In the genomic region with DNA sequence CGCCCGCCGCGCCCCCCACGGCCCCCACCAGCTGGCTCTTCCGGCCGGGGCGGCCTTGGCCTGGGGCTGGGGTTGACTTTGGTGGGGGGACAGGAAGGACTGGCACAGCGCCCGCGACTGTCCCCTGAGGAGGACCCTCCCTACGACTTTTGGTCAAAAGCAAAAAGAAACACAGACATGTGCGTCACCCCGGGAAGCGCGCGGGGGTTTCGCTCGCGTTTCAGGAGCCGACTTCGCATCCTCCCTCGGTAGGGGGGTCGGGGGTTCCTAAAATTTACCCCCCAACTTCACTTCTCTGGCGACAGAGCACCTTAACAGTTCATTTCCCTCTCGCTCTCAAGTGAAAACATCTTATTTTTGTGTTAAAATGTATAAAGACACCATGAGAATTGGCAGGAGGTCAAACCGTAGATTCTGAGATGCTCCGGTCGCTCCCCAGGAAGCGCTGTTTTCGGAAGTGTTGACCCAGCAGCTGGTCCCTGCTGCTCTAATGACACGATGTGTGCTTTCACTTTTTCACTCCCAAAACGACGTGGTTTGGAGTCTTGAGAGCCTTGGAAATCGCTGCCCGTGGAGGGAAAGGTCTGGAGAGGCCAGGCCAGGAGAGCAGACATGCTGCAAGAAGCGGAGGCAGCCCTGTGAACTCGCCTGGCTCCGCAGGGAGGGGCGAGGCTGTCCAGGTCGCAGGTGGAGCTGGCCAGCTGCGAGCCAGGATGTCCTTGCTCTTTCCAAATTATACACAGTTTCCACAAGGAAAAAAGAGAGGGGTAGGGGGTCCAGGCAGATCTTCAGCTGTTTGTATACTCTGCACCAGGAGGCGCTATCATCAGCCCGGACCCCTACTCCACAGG, we compare ENCODE assay signal across 8 cellular contexts.
DNase-seq lines count a peak whose midpoint lies in the region; ATAC-seq and TF ChIP-seq lines count a peak whose summit lies in the region.

No MANE protein-coding gene starts in this region.

- DNase-seq in AG10803 (ENCODE audit: low read depth) (peak; percentile 24), SJSA1 (ENCODE audit: low read depth in 1 of 2, low spot score in 2 of 2) (peak in 1 of 2 experiments; percentile 45), gastrocnemius medialis (peak in 1 of 2 donors; percentile 20)

- intact Hi-C loops in gastrocnemius medialis (cut with DNase I; ENCODE audit: low total_unique reads): no loop called here

- H3K9me3 Mint-ChIP-seq in brain: peaks cover 0 to 10% (median 6%) of the 10 kb centered on the region in 5 experiments

- H3K9me3 ChIP-seq in SJSA1 (replicated peaks) (no peaks in the 10 kb centered on the region), iPS-18a (ENCODE audit: control insufficient read depth, low read depth, low read length) (no peaks in the 10 kb centered on the region), gastrocnemius medialis (no peaks in the 10 kb centered on the region)

- ATAC-seq in GM21576 (IDR thresholded peaks at IDR 0.05; ENCODE audit: unreplicated experiment) (peak; percentile 55), gastrocnemius medialis (peak; percentile 32 to 59), HG03135 (IDR thresholded peaks at IDR 0.05; ENCODE audit: unreplicated experiment) (no peak), HG02623 (IDR thresholded peaks at IDR 0.05; ENCODE audit: unreplicated experiment) (no peak)

- H3K27ac ChIP-seq in SJSA1: peak overlapping the region; percentile 61
- no peak overlapping the region for H3K27ac ChIP-seq in iPS-18a (ENCODE audit: low read length)
- peak overlapping the region; percentile 78 to 86 (median 82) for H3K27ac ChIP-seq in gastrocnemius medialis

- H3K4me3 ChIP-seq in AG10803 (ENCODE audit: low read length) (peak overlapping the region; percentile 69), SJSA1 (peak overlapping the region; percentile 45), iPS-18a (ENCODE audit: low read length) (peak overlapping the region; percentile 76), gastrocnemius medialis (peak overlapping the region; percentile 56 to 68 (median 64))

- in situ Hi-C loops in gastrocnemius medialis (cut with MboI; ENCODE audit: low sequenced_read_pairs in 4 of 4): no loop called here

- peak overlapping the region; percentile 75 to 88 (median 83) for H3K4me3 Mint-ChIP-seq in brain

- H3K27me3 ChIP-seq in SJSA1 (replicated peaks) (no peaks in the 10 kb centered on the region), iPS-18a (ENCODE audit: control insufficient read depth, insufficient read depth, low read length) (peaks cover 35% of the 10 kb centered on the region), gastrocnemius medialis (peaks cover 0 to 18% (median 4%) of the 10 kb centered on the region in 3 donors)

- H3K36me3 ChIP-seq in SJSA1 (no peaks in the 10 kb centered on the region), iPS-18a (ENCODE audit: control insufficient read depth, low read depth, low read length) (no peaks in the 10 kb centered on the region), gastrocnemius medialis (no peaks in the 10 kb centered on the region)

- peaks cover 16% of the 10 kb centered on the region for H3K4me1 ChIP-seq in SJSA1 (replicated peaks)
- peaks cover 8% of the 10 kb centered on the region for H3K4me1 ChIP-seq in iPS-18a (ENCODE audit: control insufficient read depth, low read depth, low read length)
- peaks cover 6 to 11% of the 10 kb centered on the region in 2 donors for H3K4me1 ChIP-seq in gastrocnemius medialis

- H3K27ac Mint-ChIP-seq in brain: peak overlapping the region; percentile 13 to 89 (median 77)

- H3K4me1 Mint-ChIP-seq in brain: peaks cover 30% of the 10 kb centered on the region

- no peak for TF ChIP-seq POLR2A in gastrocnemius medialis (IDR thresholded peaks at IDR 0.05)

- peak; percentile 36; the same call in 1 of the 2 replicates for TF ChIP-seq CTCF in AG10803 (conservative IDR thresholded peaks at IDR 0.05; ENCODE audit: low read length)
- TF ChIP-seq CTCF in brain (conservative IDR thresholded peaks at IDR 0.05): peak; percentile 40 to 68
- TF ChIP-seq CTCF in gastrocnemius medialis (IDR thresholded peaks at IDR 0.05 in 4 of 5, conservative IDR thresholded peaks at IDR 0.05 in 1 of 5): no peak

- peak overlapping the region; percentile 47 for H3K9ac ChIP-seq in iPS-18a (ENCODE audit: low read length)

- no peaks in the 10 kb centered on the region for H3K36me3 Mint-ChIP-seq in brain

- peaks cover 15% of the 10 kb centered on the region for H3K27me3 Mint-ChIP-seq in brain

Comparison
In these comparisons a context has a peak if more than half of its experiments do, and no peak if none do; other contexts are left out.
1. CTCF ChIP-seq: peak in AG10803 (single experiment) and brain (2 of 2); none in gastrocnemius medialis (0 of 5).
2. ATAC-seq: peak in GM21576 (single experiment) and gastrocnemius medialis (2 of 2); none in HG03135 (single experiment) and HG02623 (single experiment).
3. Peak in every context shown above with its lines, with median percentiles within 50 percentile points of each other: H3K4me3 ChIP-seq.